In the genomic region with DNA sequence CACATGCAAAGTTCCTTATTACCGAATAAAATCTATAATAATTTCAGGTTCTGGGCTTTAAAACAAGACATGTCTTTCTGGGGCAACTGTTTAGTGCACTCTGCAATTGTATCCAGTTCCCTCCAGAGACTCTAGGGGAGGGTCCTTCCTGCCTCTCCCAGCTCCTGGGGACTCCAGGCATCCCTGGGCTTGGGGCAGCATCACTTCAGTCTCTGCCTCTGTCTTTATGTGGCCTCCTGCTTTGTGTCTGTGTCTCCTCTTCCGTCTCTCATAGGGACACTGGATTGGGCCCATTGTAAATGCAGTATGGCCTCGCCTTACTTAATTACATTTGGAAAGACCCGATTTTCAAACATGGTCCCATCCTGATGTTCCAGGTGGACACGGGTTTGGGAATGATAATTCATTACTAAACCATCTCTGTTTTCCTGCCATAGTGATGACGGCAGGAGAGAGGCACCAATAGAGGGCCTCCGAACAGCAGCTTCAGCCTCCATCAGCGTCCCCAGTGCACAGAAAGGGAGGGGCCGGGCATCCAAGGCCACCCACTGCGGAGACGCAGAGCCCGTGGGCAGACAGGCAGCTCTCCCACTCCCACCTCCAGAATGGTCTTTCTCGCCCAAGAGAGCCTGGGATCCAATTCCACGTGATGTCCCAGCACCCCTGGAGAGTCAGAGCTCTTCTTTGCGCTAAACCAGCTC, we compare ENCODE assay signal across 12 cellular contexts. TPM values are rescaled to one million over a fixed set of nuclear protein-coding genes. Genes with fewer than 3 reads are reported as not detected.
DNase-seq lines count a peak whose midpoint lies in the region; ATAC-seq and TF ChIP-seq lines count a peak whose summit lies in the region.
"Had no signal": no experiment of that assay in that cellular context is flagged by ENCODE, and none has a peak within 500 bp of the region (broad histone marks: within the 10 kb centered on the region; RNA-seq: fewer than 3 reads in every experiment).

No MANE protein-coding gene starts in this region.

- H3K36me3 ChIP-seq in testis (ENCODE audit: low read depth, missing control alignments), result no peaks in the 10 kb centered on the region
- no peaks in the 10 kb centered on the region for H3K36me3 ChIP-seq in BE2C
- H3K36me3 ChIP-seq: upper lobe of left lung had no signal

- no peak for TF ChIP-seq POLR2A in testis (IDR thresholded peaks at IDR 0.05)

- ATAC-seq in left lobe of liver, result no peak
- no peak for ATAC-seq in HG03439 (IDR thresholded peaks at IDR 0.05; ENCODE audit: unreplicated experiment)
- ATAC-seq: WTC11 had no signal

- no peak overlapping the region for H3K27ac ChIP-seq in testis
- H3K27ac ChIP-seq: RWPE1 had no signal

- H3K27me3 ChIP-seq in testis (no peaks in the 10 kb centered on the region), BE2C (no peaks in the 10 kb centered on the region)

- intact Hi-C loops in testis (cut with DNase I; ENCODE audit: low total_unique reads), result no loop called here

- DNase-seq in activated effector memory CD4-positive, alpha-beta T cell treated with anti-CD3 and anti-CD28 coated beads, Interleukin-2, amount 50 U/mL, for 16 hours, result peak; percentile 62
- no peak for DNase-seq in activated effector memory CD4-positive, alpha-beta T cell treated with Interleukin-2 at 50 U/mL for 16 hours
- DNase-seq in activated T-cell treated with anti-CD3 and anti-CD28 coated beads, Interleukin-2, amount 50 U/mL, for 48 hours, result peak; percentile 27 to 39
- DNase-seq in left lobe of liver (ENCODE audit: low spot score), result peak; percentile 11
- DNase-seq in testis, result peak; percentile 11
- no peak for DNase-seq in DMS 273 (lab: John Stamatoyannopoulos, UW; ENCODE audit: unreplicated experiment)
- no peak for DNase-seq in BE2C
- DNase-seq: MV-4-11 had no signal

- H3K4me1 ChIP-seq in testis (no peaks in the 10 kb centered on the region), BE2C (no peaks in the 10 kb centered on the region)

- WGBS in testis, 2 donors, result 59 to 73% methylated on average over 10 to 13 of the region's 15 CpGs

- TF ChIP-seq CTCF in testis (IDR thresholded peaks at IDR 0.05), result no peak
- TF ChIP-seq CTCF in BE2C (IDR thresholded peaks at IDR 0.05; ENCODE audit: low read depth, low read length), result no peak

- H3K4me3 ChIP-seq in testis, result no peak overlapping the region
- H3K4me3 ChIP-seq in BE2C (ENCODE audit: low read depth, low read length), result no peak overlapping the region
- H3K4me3 ChIP-seq: upper lobe of left lung had no signal

- H3K9me3 ChIP-seq in testis, result no peaks in the 10 kb centered on the region
- no peaks in the 10 kb centered on the region for H3K9me3 ChIP-seq in BE2C
- H3K9me3 ChIP-seq: upper lobe of left lung had no signal

RNA-seq across cellular contexts. Expression of gene ASMTL, which starts 11.0 kb away (rescaled TPM):
- total RNA-seq in left lobe of liver, result 31.4 TPM
- total RNA-seq in testis, result 10 to 100 TPM; 31.0 to 41.2 TPM
- 27.0 TPM for polyA plus RNA-seq in testis (ENCODE audit: insufficient read depth, low read depth, low replicate concordance)
- polyA plus RNA-seq in BE2C (2012; ENCODE audit: insufficient read depth, insufficient read length, low read depth), result 22.0 TPM

Comparison
In these comparisons a context has a peak if more than half of its experiments do, and no peak if none do; other contexts are left out.
1. DNase-seq: peak in activated effector memory CD4-positive, alpha-beta T cell treated with anti-CD3 and anti-CD28 coated beads, Interleukin-2, amount 50 U/mL, for 16 hours (single experiment), activated T-cell treated with anti-CD3 and anti-CD28 coated beads, Interleukin-2, amount 50 U/mL, for 48 hours (2 of 2), left lobe of liver (single experiment) and testis (single experiment); none in activated effector memory CD4-positive, alpha-beta T cell treated with Interleukin-2 at 50 U/mL for 16 hours (single experiment), DMS 273 (single experiment) and BE2C (single experiment).